ENCODE assay signal across 1 cellular context in the genomic region with DNA sequence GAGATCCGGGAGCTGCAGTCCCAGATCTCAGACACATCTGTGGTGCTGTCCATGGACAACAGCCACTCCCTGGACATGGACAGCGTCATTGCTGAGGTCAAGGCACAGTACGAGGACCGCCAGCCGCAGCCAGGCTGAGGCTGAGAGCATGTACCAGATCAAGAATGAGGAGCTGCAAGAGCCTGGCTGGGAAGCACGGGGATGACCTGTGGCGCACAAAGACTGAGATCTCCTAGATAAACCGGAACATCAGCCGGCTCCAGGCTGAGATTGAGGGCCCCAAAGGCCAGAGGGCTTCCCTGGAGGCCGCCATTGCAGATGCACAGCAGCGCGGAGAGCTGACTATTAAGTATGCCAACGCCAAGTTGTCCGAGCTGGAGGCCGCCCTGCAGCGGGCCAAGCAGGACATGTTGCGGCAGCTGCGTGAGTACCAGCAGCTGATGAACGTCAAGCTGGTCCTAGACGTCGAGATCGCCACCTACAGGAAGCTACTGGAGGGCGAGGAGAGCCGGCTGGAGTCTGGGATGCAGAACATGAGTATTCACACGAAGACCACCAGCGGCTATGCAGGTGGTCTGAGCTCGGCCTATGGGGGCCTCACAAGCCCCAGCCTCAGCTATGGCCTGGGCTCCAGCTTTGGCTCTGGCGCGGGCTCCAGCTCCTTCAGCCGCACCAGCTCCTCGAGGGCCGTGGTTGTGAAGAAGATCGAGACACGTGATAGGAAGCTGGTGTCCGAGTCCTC.
TF ChIP-seq lines count a peak whose summit lies in the region.

No MANE protein-coding gene starts in this region.

TF ChIP-seq in HepG2, 621 proteins besides CTCF, POLR2A, EP300 and RAD21 (continued from another document):
- TF ChIP-seq, protein P1, sequence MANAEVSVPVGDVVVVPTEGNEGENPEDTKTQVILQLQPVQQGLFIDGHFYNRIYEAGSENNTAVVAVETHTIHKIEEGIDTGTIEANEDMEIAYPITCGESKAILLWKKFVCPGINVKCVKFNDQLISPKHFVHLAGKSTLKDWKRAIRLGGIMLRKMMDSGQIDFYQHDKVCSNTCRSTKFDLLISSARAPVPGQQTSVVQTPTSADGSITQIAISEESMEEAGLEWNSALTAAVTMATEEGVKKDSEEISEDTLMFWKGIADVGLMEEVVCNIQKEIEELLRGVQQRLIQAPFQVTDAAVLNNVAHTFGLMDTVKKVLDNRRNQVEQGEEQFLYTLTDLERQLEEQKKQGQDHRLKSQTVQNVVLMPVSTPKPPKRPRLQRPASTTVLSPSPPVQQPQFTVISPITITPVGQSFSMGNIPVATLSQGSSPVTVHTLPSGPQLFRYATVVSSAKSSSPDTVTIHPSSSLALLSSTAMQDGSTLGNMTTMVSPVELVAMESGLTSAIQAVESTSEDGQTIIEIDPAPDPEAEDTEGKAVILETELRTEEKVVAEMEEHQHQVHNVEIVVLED (CRISPR knock-in tag; IDR thresholded peaks at IDR 0.05; ENCODE audit: borderline replicate concordance): no peak; the same call in 1 of the 2 replicates
- TF ChIP-seq ETV6 (CRISPR knock-in tag; conservative IDR thresholded peaks at IDR 0.05) (no peak), GATAD2A (CRISPR knock-in tag; IDR thresholded peaks at IDR 0.05) (peak; percentile 46; the same call in 1 of the 2 replicates), ZNF557 (CRISPR knock-in tag; IDR thresholded peaks at IDR 0.05) (no peak), POLR2G (IDR thresholded peaks at IDR 0.05; ENCODE audit: low read depth, low read length) (no peak), ZNF225 (CRISPR knock-in tag; IDR thresholded peaks at IDR 0.05) (no peak), KMT2A (CRISPR knock-in tag; IDR thresholded peaks at IDR 0.05) (0 out of 2 replicates have a peak, but pooled peaks have one; percentile 24), STAG1 (CRISPR knock-in tag; IDR thresholded peaks at IDR 0.05) (peak; percentile 81), SAP130 (CRISPR knock-in tag; IDR thresholded peaks at IDR 0.05; ENCODE audit: low read depth) (peak; percentile 73), SIN3A (IDR thresholded peaks at IDR 0.05; ENCODE audit: borderline replicate concordance, low read depth, low read length) (0 out of 2 replicates have a peak, but pooled peaks have one; percentile 37), TEAD3 (CRISPR knock-in tag; optimal IDR thresholded peaks at IDR 0.05; ENCODE audit: borderline replicate concordance) (peak; percentile 63), ELF3 (CRISPR knock-in tag; IDR thresholded peaks at IDR 0.05) (0 out of 2 replicates have a peak, but pooled peaks have one; percentile 24), ZNF180 (CRISPR knock-in tag; IDR thresholded peaks at IDR 0.05; ENCODE audit: borderline replicate concordance, low read depth) (no peak), NR1H2 (CRISPR knock-in tag; IDR thresholded peaks at IDR 0.05; ENCODE audit: borderline replicate concordance, low read depth) (no peak), PHB2 (IDR thresholded peaks at IDR 0.05; ENCODE audit: partially characterized antibody) (no peak), DNMT3B (CRISPR knock-in tag; conservative IDR thresholded peaks at IDR 0.05) (no peak), HMGA1 (CRISPR knock-in tag; conservative IDR thresholded peaks at IDR 0.05) (no peak), ZNF850 (CRISPR knock-in tag; conservative IDR thresholded peaks at IDR 0.05) (no peak), ZNF292 (CRISPR knock-in tag; IDR thresholded peaks at IDR 0.05; ENCODE audit: borderline replicate concordance, low read depth) (0 out of 2 replicates have a peak, but pooled peaks have one; percentile 21), FLYWCH1 (CRISPR knock-in tag; IDR thresholded peaks at IDR 0.05) (no peak)
- TF ChIP-seq, protein P2, sequence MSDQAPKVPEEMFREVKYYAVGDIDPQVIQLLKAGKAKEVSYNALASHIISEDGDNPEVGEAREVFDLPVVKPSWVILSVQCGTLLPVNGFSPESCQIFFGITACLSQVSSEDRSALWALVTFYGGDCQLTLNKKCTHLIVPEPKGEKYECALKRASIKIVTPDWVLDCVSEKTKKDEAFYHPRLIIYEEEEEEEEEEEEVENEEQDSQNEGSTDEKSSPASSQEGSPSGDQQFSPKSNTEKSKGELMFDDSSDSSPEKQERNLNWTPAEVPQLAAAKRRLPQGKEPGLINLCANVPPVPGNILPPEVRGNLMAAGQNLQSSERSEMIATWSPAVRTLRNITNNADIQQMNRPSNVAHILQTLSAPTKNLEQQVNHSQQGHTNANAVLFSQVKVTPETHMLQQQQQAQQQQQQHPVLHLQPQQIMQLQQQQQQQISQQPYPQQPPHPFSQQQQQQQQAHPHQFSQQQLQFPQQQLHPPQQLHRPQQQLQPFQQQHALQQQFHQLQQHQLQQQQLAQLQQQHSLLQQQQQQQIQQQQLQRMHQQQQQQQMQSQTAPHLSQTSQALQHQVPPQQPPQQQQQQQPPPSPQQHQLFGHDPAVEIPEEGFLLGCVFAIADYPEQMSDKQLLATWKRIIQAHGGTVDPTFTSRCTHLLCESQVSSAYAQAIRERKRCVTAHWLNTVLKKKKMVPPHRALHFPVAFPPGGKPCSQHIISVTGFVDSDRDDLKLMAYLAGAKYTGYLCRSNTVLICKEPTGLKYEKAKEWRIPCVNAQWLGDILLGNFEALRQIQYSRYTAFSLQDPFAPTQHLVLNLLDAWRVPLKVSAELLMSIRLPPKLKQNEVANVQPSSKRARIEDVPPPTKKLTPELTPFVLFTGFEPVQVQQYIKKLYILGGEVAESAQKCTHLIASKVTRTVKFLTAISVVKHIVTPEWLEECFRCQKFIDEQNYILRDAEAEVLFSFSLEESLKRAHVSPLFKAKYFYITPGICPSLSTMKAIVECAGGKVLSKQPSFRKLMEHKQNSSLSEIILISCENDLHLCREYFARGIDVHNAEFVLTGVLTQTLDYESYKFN (CRISPR knock-in tag; conservative IDR thresholded peaks at IDR 0.05): no peak
- TF ChIP-seq, protein P3, sequence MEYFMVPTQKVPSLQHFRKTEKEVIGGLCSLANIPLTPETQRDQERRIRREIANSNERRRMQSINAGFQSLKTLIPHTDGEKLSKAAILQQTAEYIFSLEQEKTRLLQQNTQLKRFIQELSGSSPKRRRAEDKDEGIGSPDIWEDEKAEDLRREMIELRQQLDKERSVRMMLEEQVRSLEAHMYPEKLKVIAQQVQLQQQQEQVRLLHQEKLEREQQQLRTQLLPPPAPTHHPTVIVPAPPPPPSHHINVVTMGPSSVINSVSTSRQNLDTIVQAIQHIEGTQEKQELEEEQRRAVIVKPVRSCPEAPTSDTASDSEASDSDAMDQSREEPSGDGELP (IDR thresholded peaks at IDR 0.05; ENCODE audit: borderline replicate concordance, low read depth): peak; percentile 95
TF ChIP-seq in HepG2: peak in this region for 69.
